ENCODE assay signal across 9 cellular contexts in the genomic region with DNA sequence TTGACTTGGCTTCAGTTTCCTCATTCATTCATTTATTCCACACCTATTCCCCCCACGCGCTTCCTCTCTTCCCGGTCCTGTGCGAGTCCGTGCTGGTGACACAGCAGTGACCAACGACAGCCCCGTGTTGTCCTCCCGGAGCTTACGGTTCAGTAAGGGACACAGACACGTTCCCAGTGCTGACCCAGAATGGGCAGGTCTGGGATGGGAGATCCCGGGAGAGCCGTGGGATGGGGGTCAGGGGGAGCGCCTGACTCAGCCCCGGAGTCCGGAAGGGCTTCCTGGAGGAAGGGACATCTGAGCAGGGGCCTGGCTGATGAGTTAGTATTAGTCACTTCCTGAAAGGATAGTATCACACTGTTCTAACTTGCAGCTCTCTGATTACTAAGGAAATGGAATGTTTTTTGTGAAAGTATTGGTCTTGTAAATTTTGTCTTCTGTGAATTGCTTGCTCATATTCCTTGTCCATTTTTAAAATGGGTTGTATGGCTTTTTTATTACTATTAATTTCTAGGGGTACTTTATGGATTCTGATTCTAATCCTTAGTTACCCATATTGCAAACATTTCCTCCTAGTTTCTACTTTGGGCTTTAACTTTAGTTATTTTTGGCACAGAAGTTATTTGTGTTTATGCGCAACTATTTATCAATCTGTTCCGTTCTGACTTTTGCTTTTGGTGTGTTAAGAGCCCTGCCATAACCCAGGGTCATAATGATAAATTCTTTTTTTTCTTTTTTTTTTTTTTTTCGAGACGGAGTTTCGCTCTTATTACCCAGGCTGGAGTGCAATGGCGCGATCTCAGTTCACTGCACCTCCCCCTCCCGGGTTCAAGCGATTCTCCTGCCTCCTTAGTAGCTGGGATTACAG. TPM values are rescaled to one million over a fixed set of nuclear protein-coding genes. Genes with fewer than 3 reads are reported as not detected.
DNase-seq lines count a peak whose midpoint lies in the region; ATAC-seq, FAIRE-seq and TF ChIP-seq lines count a peak whose summit lies in the region.
"Had no signal": no experiment of that assay in that cellular context is flagged by ENCODE, and none has a peak within 500 bp of the region (broad histone marks: within the 10 kb centered on the region; RNA-seq: fewer than 3 reads in every experiment).

No MANE protein-coding gene starts in this region.

- H3K4me1 Mint-ChIP-seq in brain = peaks cover 55% of the 10 kb centered on the region

- ATAC-seq in HG02840 (IDR thresholded peaks at IDR 0.05; ENCODE audit: low FRiP score, unreplicated experiment) (peak; percentile 11), GM19328 (IDR thresholded peaks at IDR 0.05; ENCODE audit: unreplicated experiment) (no peak), HG03460 (IDR thresholded peaks at IDR 0.05; ENCODE audit: unreplicated experiment) (no peak)

- no peaks in the 10 kb centered on the region for H3K36me3 ChIP-seq in small intestine (ENCODE audit: control insufficient read depth in 2 of 2, insufficient read depth in 2 of 2, low read length in 2 of 2)

- 4 to 17% (median 7%) methylated on average over 24 of the region's 24 CpGs for WGBS in small intestine, 3 donors

- H3K9me3 Mint-ChIP-seq in brain = no peaks in the 10 kb centered on the region

- H3K4me3 ChIP-seq in small intestine (ENCODE audit: low read depth in 1 of 2, low read length in 2 of 2) = peak overlapping the region; percentile 38 to 61

- DNase-seq in DMS79 (lab: John Stamatoyannopoulos, UW) = peak; percentile 8
- DNase-seq in RWPE1 (ENCODE audit: low spot score) = peak; percentile 93
- peak; percentile 59 for DNase-seq in iPS-NIHi11 (ENCODE audit: low spot score)
- peak; percentile 76 for DNase-seq in small intestine

- H3K4me1 ChIP-seq in small intestine (ENCODE audit: control insufficient read depth in 2 of 2, insufficient read depth in 1 of 2, low read depth in 1 of 2, low read length in 1 of 2) = peaks cover 2 to 7% of the 10 kb centered on the region in 2 donors

- H3K27ac Mint-ChIP-seq in brain = peak overlapping the region; percentile 95 to 99 (median 98)

- H3K9me3 ChIP-seq in small intestine (ENCODE audit: control insufficient read depth, low read depth) = no peaks in the 10 kb centered on the region

- no peak for TF ChIP-seq CTCF in RWPE1 (conservative IDR thresholded peaks at IDR 0.05; ENCODE audit: low read depth)
- TF ChIP-seq CTCF in brain (conservative IDR thresholded peaks at IDR 0.05) = no peak

- FAIRE-seq in small intestine (lab: Jason Lieb, UNC) = no peak
- FAIRE-seq: colon had no signal

- peak overlapping the region; percentile 95 to 99 (median 96) for H3K4me3 Mint-ChIP-seq in brain

- CTCF ChIA-PET in RWPE1 (lab: Yijun Ruan, JAX) = interaction anchor here (0.6 to 1.4 kb wide), 4 partner anchors 22 to 269 kb away, joined by 3 to 8 read pairs (median 4); no protein-coding TSS in a partner anchor

- H3K27me3 Mint-ChIP-seq in brain = peaks cover 15% of the 10 kb centered on the region

- POLR2A ChIA-PET in RWPE1 (lab: Yijun Ruan, JAX; ENCODE audit: low non-redundant PET) = interaction anchor here (0.6 to 1.3 kb wide), 4 partner anchors 22 to 252 kb away, joined by 3 to 8 read pairs (median 5); no protein-coding TSS in a partner anchor

- H3K27ac ChIP-seq in RWPE1 (peak overlapping the region; percentile 100), small intestine (ENCODE audit: low read depth in 1 of 2, low read length in 1 of 2) (peak overlapping the region; percentile 91 to 98)

- H3K27me3 ChIP-seq in small intestine (ENCODE audit: control insufficient read depth in 2 of 2, insufficient read depth in 2 of 2, low read length in 2 of 2) = no peaks in the 10 kb centered on the region

- peaks cover 20% of the 10 kb centered on the region for H3K36me3 Mint-ChIP-seq in brain

RNA-seq across cellular contexts. Expression of gene ERCC1, which starts 0.7 kb away (rescaled TPM):
- 97.8 TPM for polyA plus RNA-seq in brain (ENCODE audit: insufficient read depth, low read depth, low replicate concordance)
- polyA plus RNA-seq in small intestine = 10 to 100 TPM; 30.3 to 42.4 (median 32.7) TPM

RNA-seq across cellular contexts. Expression of gene POLR1G, which starts 18.0 kb away (rescaled TPM):
- polyA plus RNA-seq in brain (ENCODE audit: insufficient read depth, low read depth, low replicate concordance) (4.9 TPM), small intestine (1 to 10 TPM in 1 of 3 donors, under 1 TPM in 2; 0.27 to 4.1 (median 0.67) TPM)

RNA-seq across cellular contexts. Expression of gene PPP1R13L, which starts 19.6 kb away (rescaled TPM):
- 14.8 TPM for polyA plus RNA-seq in brain (ENCODE audit: insufficient read depth, low read depth, low replicate concordance)
- 10 to 100 TPM; 17.3 to 30.5 (median 25.3) TPM for polyA plus RNA-seq in small intestine

RNA-seq across cellular contexts. Expression of gene FOSB, which starts 43.4 kb away (rescaled TPM):
- polyA plus RNA-seq in brain (ENCODE audit: insufficient read depth, low read depth, low replicate concordance) = 0.92 TPM
- polyA plus RNA-seq in small intestine = 10 to 100 TPM in 1 of 3 donors, 1 to 10 TPM in 1, under 1 TPM in 1; 0.89 to 19.0 (median 2.2) TPM

RNA-seq across cellular contexts. Expression of gene ERCC2, which starts 54.1 kb away (rescaled TPM):
- polyA plus RNA-seq in brain (ENCODE audit: insufficient read depth, low read depth, low replicate concordance) (34.8 TPM), small intestine (10 to 100 TPM in 1 of 3 donors, 1 to 10 TPM in 2; 3.4 to 10.6 (median 5.1) TPM)

Comparison
In these comparisons a context has a peak if more than half of its experiments do, and no peak if none do; other contexts are left out.
1. DNase-seq: peak in every context shown above with its lines; median percentile 93 in RWPE1; 76 in small intestine; 59 in iPS-NIHi11; 8 in DMS79.